8 cellular contexts compared by ENCODE assay signal in genomic region chr1:186212574-186213224, GRCh38.
DNase-seq lines count a peak whose midpoint lies in the region; FAIRE-seq and TF ChIP-seq lines count a peak whose summit lies in the region.

No MANE protein-coding gene starts in this region.

- H2AFZ ChIP-seq in H1 (ENCODE audit: low read length) = peak overlapping the region; percentile 52; the same call in 1 of the 2 replicates

- no peak overlapping the region for H2AK5ac ChIP-seq in H1 (ENCODE audit: low read depth, low read length)

- no peak overlapping the region for H4K8ac ChIP-seq in H1 (ENCODE audit: extremely low read depth, insufficient read depth, low read length)

- no peaks in the 10 kb centered on the region for H3K79me2 ChIP-seq in H1 (ENCODE audit: control insufficient read depth in 1 of 2, insufficient read depth in 2 of 2, low read length in 2 of 2)

- no peak overlapping the region for H3K4ac ChIP-seq in H1 (replicated peaks; ENCODE audit: insufficient read length, low read depth, low read length)

- no peaks in the 10 kb centered on the region for H3K36me3 ChIP-seq in A673 (ENCODE audit: insufficient read depth, low read length, poor library complexity, severe bottlenecking)
- no peaks in the 10 kb centered on the region for H3K36me3 ChIP-seq in H1 (ENCODE audit: control insufficient read depth in 2 of 4, insufficient read depth in 4 of 4, low read length in 3 of 4)

- H2BK20ac ChIP-seq in H1 (ENCODE audit: low read length) = no peak overlapping the region

- TF ChIP-seq POLR2A in H1 (IDR thresholded peaks at IDR 0.05; ENCODE audit: control extremely low read depth in 1 of 2, low read depth in 2 of 2, low read length in 2 of 2) = no peak

- no peak overlapping the region for H2BK15ac ChIP-seq in H1 (ENCODE audit: low read length)

- no peaks in the 10 kb centered on the region for H3K27me3 ChIP-seq in A673 (replicated peaks; ENCODE audit: insufficient read depth, low read depth, low read length, poor library complexity)
- H3K27me3 ChIP-seq in H1 (replicated peaks in 1 of 4; ENCODE audit: control insufficient read depth in 3 of 4, extremely low read depth in 1 of 4, insufficient read depth in 3 of 4, low read length in 3 of 4) = no peaks in the 10 kb centered on the region

- no peaks in the 10 kb centered on the region for H3K23me2 ChIP-seq in H1 (ENCODE audit: low read depth, low read length)

- WGBS in H1 (ENCODE audit: extremely low coverage in 1 of 2, insufficient coverage in 1 of 2, insufficient read length in 1 of 2, insufficient replicate concordance in 2 of 2, low coverage in 1 of 2, low lambda C conversion rate in 2 of 2, missing lambda C conversion rate in 1 of 2), 2 experiments = 77% methylated on average over 3 of the region's 3 CpGs; no CpG with 5 or more reads in 1 of the 2 experiments

- FAIRE-seq in RCC 7860 (lab: Jason Lieb, UNC) (peak; percentile 58), H1 (lab: Jason Lieb, UNC) (peak; percentile 96)

- no peak overlapping the region for H3K18ac ChIP-seq in H1 (ENCODE audit: extremely low read depth, low read length)

- no peak overlapping the region for H3K56ac ChIP-seq in H1 (replicated peaks; ENCODE audit: insufficient read length, low read depth, low read length)

- CTCF ChIA-PET in A673 (lab: Charles Lee) (interaction anchor here (0.6 to 1.6 kb wide), 3 partner anchors 492 to 526 kb away, joined by 4 to 7 read pairs (median 6); no protein-coding TSS in a partner anchor), H1 (lab: Charles Lee; ENCODE audit: partially characterized antibody) (interaction anchor here (0.6 to 2.2 kb wide), 27 partner anchors 9 to 1013 kb away, joined by 3 to 25 read pairs (median 3); partner anchors contain the start of gene HMCN1)

- peak; percentile 99 for TF ChIP-seq RAD21 in H1 (IDR thresholded peaks at IDR 0.05 in 1 of 2, conservative IDR thresholded peaks at IDR 0.05 in 1 of 2; ENCODE audit: low read depth in 2 of 2, low read length in 2 of 2)

- no peak overlapping the region for H3K4me3 Mint-ChIP-seq in activated T-helper 2 cell treated with anti-CD3 and anti-CD28 coated beads, Interferon-gamma antibody, Interleukin-2, Interleukin-4, amounts not matched to agents 10 μg/mL and 5 μg/mL and 100 μg/mL, durations not matched to agents 14 hours and 24 hours and 36 hours (ENCODE audit: low read depth)

- H3K27ac Mint-ChIP-seq in activated T-helper 2 cell treated with anti-CD3 and anti-CD28 coated beads, Interferon-gamma antibody, Interleukin-2, Interleukin-4, amounts not matched to agents 10 μg/mL and 5 μg/mL and 100 μg/mL, durations not matched to agents 14 hours and 24 hours and 36 hours = no peak overlapping the region

- BruUV-seq in A673 (replicated peaks; lab: Mats Ljungman, UMichigan) = no TSS peak

- no peak overlapping the region for H2BK120ac ChIP-seq in H1 (replicated peaks; ENCODE audit: low read depth, low read length)

- peaks cover 24% of the 10 kb centered on the region for H3K27me3 Mint-ChIP-seq in activated T-helper 2 cell treated with anti-CD3 and anti-CD28 coated beads, Interferon-gamma antibody, Interleukin-2, Interleukin-4, amounts not matched to agents 10 μg/mL and 5 μg/mL and 100 μg/mL, durations not matched to agents 14 hours and 24 hours and 36 hours (ENCODE audit: low read depth)

- H3K9me3 ChIP-seq in A673 (ENCODE audit: low read depth, low read length, poor library complexity, severe bottlenecking) (no peaks in the 10 kb centered on the region), H1 (ENCODE audit: insufficient read depth in 2 of 2, low read depth in 1 of 2, low read length in 1 of 2) (no peaks in the 10 kb centered on the region)

- H4K5ac ChIP-seq in H1 (ENCODE audit: insufficient read length, low read depth, low read length) = no peak overlapping the region

- H3K79me1 ChIP-seq in H1 (ENCODE audit: low read depth, low read length) = no peaks in the 10 kb centered on the region

- no peak overlapping the region for H3K14ac ChIP-seq in H1 (ENCODE audit: insufficient read length)

- no peak overlapping the region for H3K23ac ChIP-seq in H1 (ENCODE audit: insufficient read length)

- no peak overlapping the region for H2BK5ac ChIP-seq in H1 (ENCODE audit: low read depth, low read length)

- no peak overlapping the region for H3K4me3 ChIP-seq in A673 (ENCODE audit: low read depth, low read length, poor library complexity, severe bottlenecking)
- no peak overlapping the region for H3K4me3 ChIP-seq in GM12864 (ENCODE audit: low read depth, low read length)
- no peak overlapping the region for H3K4me3 ChIP-seq in H1 (ENCODE audit: extremely low read depth in 1 of 4, insufficient read depth in 2 of 4, low read depth in 3 of 4, low read length in 4 of 4)

- H4K91ac ChIP-seq in H1 (replicated peaks; ENCODE audit: insufficient read length, low read length) = no peak overlapping the region

- H3K4me1 ChIP-seq in A673 (ENCODE audit: insufficient read depth, low read length, poor library complexity, severe bottlenecking) (peaks cover 34% of the 10 kb centered on the region), H1 (replicated peaks in 1 of 4; ENCODE audit: control insufficient read depth in 3 of 4, insufficient read depth in 4 of 4, low read length in 3 of 4) (no peaks in the 10 kb centered on the region)

- no peaks in the 10 kb centered on the region for H4K20me1 ChIP-seq in H1 (replicated peaks in 1 of 2; ENCODE audit: control insufficient read depth in 1 of 2, insufficient read depth in 2 of 2, low read length in 2 of 2)

- no peak overlapping the region for H3K9ac ChIP-seq in H1 (replicated peaks in 1 of 4; ENCODE audit: extremely low read depth in 1 of 4, low read depth in 3 of 4, low read length in 3 of 4)

- peak in 1 of 2 experiments; percentile 6; a peak in 1 of 3 replicates for TF ChIP-seq EP300 in H1 (IDR thresholded peaks at IDR 0.05; ENCODE audit: borderline replicate concordance in 1 of 2, low read depth in 2 of 2, low read length in 2 of 2)

- POLR2A ChIA-PET in A673 (lab: Charles Lee; ENCODE audit: low non-redundant PET) = interaction anchor here (0.7 kb wide), 1 partner anchor 162 kb away, joined by 3 read pairs; the partner anchor contains the start of gene TPR
- POLR2A ChIA-PET in H1 (lab: Charles Lee; ENCODE audit: partially characterized antibody) = no interaction called here

- intact Hi-C loops in A673 (cut with micrococcal nuclease; ENCODE audit: unreplicated experiment) = loop anchor here (1.0 to 5.0 kb wide), 6 partner anchors 57 to 1042 kb away; partner anchors contain the start of gene IVNS1ABP
- intact Hi-C loops in activated T-helper 2 cell treated with anti-CD3 and anti-CD28 coated beads, Interferon-gamma antibody, Interleukin-2, Interleukin-4, amounts not matched to agents 10 μg/mL and 5 μg/mL and 100 μg/mL, durations not matched to agents 14 hours and 24 hours and 36 hours (cut with micrococcal nuclease) = loop anchor here (1.0 kb wide), 2 partner anchors 59 to 399 kb away; no protein-coding TSS in a partner anchor

- no peak overlapping the region for H2BK12ac ChIP-seq in H1 (ENCODE audit: low read depth, low read length)

- peak; percentile 92 for DNase-seq in A673 (ENCODE audit: low spot score)
- peak; percentile 34 for DNase-seq in GM12864 (ENCODE audit: low read depth)
- DNase-seq in HCEC 1CT = peak; percentile 85
- DNase-seq in LoVo (ENCODE audit: low spot score) = peak; percentile 74
- peak; percentile 81 for DNase-seq in RCC 7860 (ENCODE audit: low spot score)
- peak in 1 of 2 experiments; percentile 21 for DNase-seq in H1 (ENCODE audit: low read depth in 1 of 2, low spot score in 2 of 2)
- DNase-seq in lung microvascular endothelial cell (ENCODE audit: low read depth in 2 of 2) = peak; percentile 90
- DNase-seq in activated T-helper 2 cell treated with anti-CD3 and anti-CD28 coated beads, Interferon-gamma antibody, Interleukin-2, Interleukin-4, amounts not matched to agents 10 μg/mL and 5 μg/mL and 100 μg/mL, durations not matched to agents 14 hours and 24 hours and 36 hours (ENCODE audit: low spot score) = no peak

- H3K36me3 Mint-ChIP-seq in activated T-helper 2 cell treated with anti-CD3 and anti-CD28 coated beads, Interferon-gamma antibody, Interleukin-2, Interleukin-4, amounts not matched to agents 10 μg/mL and 5 μg/mL and 100 μg/mL, durations not matched to agents 14 hours and 24 hours and 36 hours (ENCODE audit: low read depth) = no peaks in the 10 kb centered on the region

- H3K9me3 Mint-ChIP-seq in activated T-helper 2 cell treated with anti-CD3 and anti-CD28 coated beads, Interferon-gamma antibody, Interleukin-2, Interleukin-4, amounts not matched to agents 10 μg/mL and 5 μg/mL and 100 μg/mL, durations not matched to agents 14 hours and 24 hours and 36 hours = no peaks in the 10 kb centered on the region

- no peaks in the 10 kb centered on the region for H3K4me1 Mint-ChIP-seq in activated T-helper 2 cell treated with anti-CD3 and anti-CD28 coated beads, Interferon-gamma antibody, Interleukin-2, Interleukin-4, amounts not matched to agents 10 μg/mL and 5 μg/mL and 100 μg/mL, durations not matched to agents 14 hours and 24 hours and 36 hours (ENCODE audit: low read depth)

- TF ChIP-seq CTCF in A673 (conservative IDR thresholded peaks at IDR 0.05; ENCODE audit: low read depth, low read length) (peak; percentile 96), GM12864 (IDR thresholded peaks at IDR 0.05; ENCODE audit: low read depth, low read length, missing control alignments) (peak; percentile 76), H1 (IDR thresholded peaks at IDR 0.05; ENCODE audit: control extremely low read depth in 1 of 3, insufficient read depth in 1 of 3, low read depth in 1 of 3, low read length in 3 of 3) (peak in 2 of 3 experiments; percentile 86 to 92; a peak in 3 of 4 replicates)

- peak overlapping the region; percentile 25 for H3K27ac ChIP-seq in A673 (ENCODE audit: low read depth, low read length, poor library complexity, severe bottlenecking)
- H3K27ac ChIP-seq in H1 (ENCODE audit: low read depth, low read length) = no peak overlapping the region

- no peak overlapping the region for H3K4me2 ChIP-seq in H1 (ENCODE audit: insufficient read depth in 1 of 2, low read depth in 2 of 2, low read length in 2 of 2)

TF ChIP-seq in H1, 55 proteins besides CTCF, POLR2A, EP300 and RAD21:
- TF ChIP-seq YY1 (IDR thresholded peaks at IDR 0.05; ENCODE audit: low read depth, low read length) = peak; percentile 46; the same call in 1 of the 2 replicates
- TF ChIP-seq RXRA (IDR thresholded peaks at IDR 0.05; ENCODE audit: insufficient read depth, low read depth, low read length) = no peak
- no peak for TF ChIP-seq NANOG (IDR thresholded peaks at IDR 0.05; ENCODE audit: insufficient read depth, low read depth, low read length, poor library complexity, severe bottlenecking)
- TF ChIP-seq TEAD4 (IDR thresholded peaks at IDR 0.05; ENCODE audit: low read depth, low read length) = peak; percentile 97
